13 cellular contexts compared by ENCODE assay signal in genomic region chr2:189933041-189933440, GRCh38.
DNase-seq lines count a peak whose midpoint lies in the region; ATAC-seq and TF ChIP-seq lines count a peak whose summit lies in the region.
"Had no signal": no experiment of that assay in that cellular context is flagged by ENCODE, and none has a peak within 500 bp of the region (broad histone marks: within the 10 kb centered on the region; RNA-seq: fewer than 3 reads in every experiment).

No MANE protein-coding gene starts in this region.

- H3K36me3 ChIP-seq in mammary epithelial cell (ENCODE audit: insufficient read depth, low read length) (no peaks in the 10 kb centered on the region), skeletal muscle satellite cell (ENCODE audit: insufficient read depth, low read length) (no peaks in the 10 kb centered on the region)

- no peak overlapping the region for H3K4me3 Mint-ChIP-seq in MCF 10A (ENCODE audit: unreplicated experiment)
- H3K4me3 Mint-ChIP-seq: activated CD4-positive, alpha-beta T cell treated with anti-CD3 and anti-CD28 coated beads, Interleukin-2, amount 10 ng/mL, durations not matched to agents 7 days and 5 days; activated naive CD8-positive, alpha-beta T cell treated with anti-CD3 and anti-CD28 coated beads, Interleukin-2, amount 10 ng/mL, durations not matched to agents 7 days and 5 days; stimulated activated naive B cell treated with anti-CD40 and anti-IgM and Interleukin-4, amounts not matched to agents 10 μg/mL and 1 μg/mL and 100 μg/mL, for 72 hours had no signal

- no peaks in the 10 kb centered on the region for H3K4me1 ChIP-seq in mammary epithelial cell (ENCODE audit: insufficient read depth, low read length)
- peaks cover 30% of the 10 kb centered on the region for H3K4me1 ChIP-seq in skeletal muscle satellite cell (ENCODE audit: control insufficient read depth, insufficient read depth, low read length)

- CTCF ChIA-PET in MCF 10A (lab: Yijun Ruan, JAX): no interaction called here
- CTCF ChIA-PET in mammary epithelial cell (lab: Charles Lee; ENCODE audit: low non-redundant PET): no interaction called here

- BruUV-seq in MCF 10A (replicated peaks; lab: Mats Ljungman, UMichigan): no TSS peak
- BruUV-seq in mammary epithelial cell (replicated peaks; lab: Mats Ljungman, UMichigan): no TSS peak

- ATAC-seq in HG02571 (IDR thresholded peaks at IDR 0.05; ENCODE audit: unreplicated experiment): peak; percentile 98
- peak; percentile 95 for ATAC-seq in HG03439 (IDR thresholded peaks at IDR 0.05; ENCODE audit: unreplicated experiment)
- ATAC-seq: stimulated activated naive B cell treated with anti-CD40 and anti-IgM and Interleukin-4, amounts not matched to agents 10 μg/mL and 1 μg/mL and 100 μg/mL, for 72 hours had no signal

- intact Hi-C loops in MCF 10A (cut with micrococcal nuclease): loop anchor here (10.0 kb wide), 1 partner anchor 138 kb away; no protein-coding TSS in a partner anchor
- intact Hi-C loops in mammary epithelial cell (cut with micrococcal nuclease): no loop called here
- intact Hi-C loops in posterior cingulate gyrus (cut with DNase I): no loop called here

- peak overlapping the region; percentile 80 for H3K27ac Mint-ChIP-seq in MCF 10A (ENCODE audit: low read depth, unreplicated experiment)
- H3K27ac Mint-ChIP-seq: activated CD4-positive, alpha-beta T cell treated with anti-CD3 and anti-CD28 coated beads, Interleukin-2, amount 10 ng/mL, durations not matched to agents 7 days and 5 days; activated naive CD8-positive, alpha-beta T cell treated with anti-CD3 and anti-CD28 coated beads, Interleukin-2, amount 10 ng/mL, durations not matched to agents 7 days and 5 days; stimulated activated naive B cell treated with anti-CD40 and anti-IgM and Interleukin-4, amounts not matched to agents 10 μg/mL and 1 μg/mL and 100 μg/mL, for 72 hours had no signal

- dilution Hi-C loops in mammary epithelial cell (cut with HindIII; ENCODE audit: low sequenced_read_pairs): no loop called here

- no peak for TF ChIP-seq CTCF in MCF 10A (IDR thresholded peaks at IDR 0.05; ENCODE audit: unreplicated experiment)
- TF ChIP-seq CTCF in mammary epithelial cell (conservative IDR thresholded peaks at IDR 0.05 in 1 of 2, IDR thresholded peaks at IDR 0.05 in 1 of 2; ENCODE audit: extremely low read depth in 1 of 2, insufficient read depth in 1 of 2, low read depth in 1 of 2, low read length in 2 of 2): no peak

- peaks cover 11% of the 10 kb centered on the region for H3K4me1 Mint-ChIP-seq in MCF 10A (ENCODE audit: insufficient read depth, unreplicated experiment)
- H3K4me1 Mint-ChIP-seq: activated CD4-positive, alpha-beta T cell treated with anti-CD3 and anti-CD28 coated beads, Interleukin-2, amount 10 ng/mL, durations not matched to agents 7 days and 5 days; activated naive CD8-positive, alpha-beta T cell treated with anti-CD3 and anti-CD28 coated beads, Interleukin-2, amount 10 ng/mL, durations not matched to agents 7 days and 5 days; stimulated activated naive B cell treated with anti-CD40 and anti-IgM and Interleukin-4, amounts not matched to agents 10 μg/mL and 1 μg/mL and 100 μg/mL, for 72 hours had no signal

- 30% methylated on average over 1 of the region's 1 CpG for WGBS in mammary epithelial cell (ENCODE audit: low coverage, missing lambda C conversion rate)

- H3K9me3 Mint-ChIP-seq in MCF 10A (ENCODE audit: unreplicated experiment): no peaks in the 10 kb centered on the region
- H3K9me3 Mint-ChIP-seq: activated CD4-positive, alpha-beta T cell treated with anti-CD3 and anti-CD28 coated beads, Interleukin-2, amount 10 ng/mL, durations not matched to agents 7 days and 5 days; activated naive CD8-positive, alpha-beta T cell treated with anti-CD3 and anti-CD28 coated beads, Interleukin-2, amount 10 ng/mL, durations not matched to agents 7 days and 5 days had no signal

- no peak overlapping the region for H3K27ac ChIP-seq in mammary epithelial cell (ENCODE audit: insufficient read depth, low read depth, low read length)

- H3K79me2 ChIP-seq in mammary epithelial cell (ENCODE audit: insufficient read depth, low read length): no peaks in the 10 kb centered on the region

- DNase-seq in MCF 10A (ENCODE audit: unreplicated experiment) (no peak), mammary epithelial cell (no peak), HuH-7.5 (ENCODE audit: low spot score) (no peak), posterior cingulate gyrus (no peak)
- DNase-seq in activated effector memory CD4-positive, alpha-beta T cell treated with Interleukin-2 at 50 U/mL for 16 hours: no peak
- DNase-seq: activated CD4-positive, alpha-beta T cell treated with anti-CD3 and anti-CD28 coated beads, Interleukin-2, amount 10 ng/mL, durations not matched to agents 7 days and 5 days; activated naive CD8-positive, alpha-beta T cell treated with anti-CD3 and anti-CD28 coated beads, Interleukin-2, amount 10 ng/mL, durations not matched to agents 7 days and 5 days; NCI-H146; stimulated activated CD4-positive, alpha-beta T cell treated with anti-CD3 and anti-CD28 coated beads, Interleukin-12 subunit alpha, Interleukin-12 subunit beta, amount 100 ng/mL, for 4 hours; stimulated activated naive B cell treated with anti-CD40 and anti-IgM and Interleukin-4, amounts not matched to agents 10 μg/mL and 1 μg/mL and 100 μg/mL, for 72 hours had no signal

- no peak overlapping the region for H3K4me2 ChIP-seq in mammary epithelial cell (ENCODE audit: insufficient read depth, low read depth, low read length)
- H3K4me2 ChIP-seq in skeletal muscle satellite cell (ENCODE audit: low read length): no peak overlapping the region

- H3K27me3 ChIP-seq in mammary epithelial cell (ENCODE audit: insufficient read depth, low read length) (no peaks in the 10 kb centered on the region), skeletal muscle satellite cell (ENCODE audit: control insufficient read depth, insufficient read depth, low read length) (no peaks in the 10 kb centered on the region)

- H3K4me3 ChIP-seq in mammary epithelial cell (replicated peaks in 1 of 3; ENCODE audit: insufficient read depth in 1 of 3, low read depth in 2 of 3, low read length in 3 of 3) (no peak overlapping the region), skeletal muscle satellite cell (ENCODE audit: low read length) (no peak overlapping the region)

- in situ Hi-C loops in mammary epithelial cell (cut with MboI; ENCODE audit: low sequenced_read_pairs in 2 of 2): no loop called here

- H3K36me3 Mint-ChIP-seq in MCF 10A (ENCODE audit: insufficient read depth, unreplicated experiment): peaks cover 5% of the 10 kb centered on the region
- H3K36me3 Mint-ChIP-seq: activated naive CD8-positive, alpha-beta T cell treated with anti-CD3 and anti-CD28 coated beads, Interleukin-2, amount 10 ng/mL, durations not matched to agents 7 days and 5 days; stimulated activated naive B cell treated with anti-CD40 and anti-IgM and Interleukin-4, amounts not matched to agents 10 μg/mL and 1 μg/mL and 100 μg/mL, for 72 hours had no signal

- no peaks in the 10 kb centered on the region for H3K27me3 Mint-ChIP-seq in MCF 10A (ENCODE audit: insufficient read depth, unreplicated experiment)
- H3K27me3 Mint-ChIP-seq: stimulated activated naive B cell treated with anti-CD40 and anti-IgM and Interleukin-4, amounts not matched to agents 10 μg/mL and 1 μg/mL and 100 μg/mL, for 72 hours had no signal

- no peaks in the 10 kb centered on the region for H4K20me1 ChIP-seq in mammary epithelial cell (ENCODE audit: insufficient read depth, low read length)

- H3K9me3 ChIP-seq in mammary epithelial cell (replicated peaks; ENCODE audit: insufficient read depth, low read length) (no peaks in the 10 kb centered on the region), skeletal muscle satellite cell (replicated peaks; ENCODE audit: low read length) (no peaks in the 10 kb centered on the region)

- no peak overlapping the region for H3K9ac ChIP-seq in mammary epithelial cell (ENCODE audit: insufficient read depth, low read length)
- H3K9ac ChIP-seq in skeletal muscle satellite cell (ENCODE audit: low read depth, low read length): peak overlapping the region; percentile 73

- POLR2A ChIA-PET in MCF 10A (lab: Yijun Ruan, JAX): interaction anchor here (0.5 kb wide), 1 partner anchor 59 kb away, joined by 4 read pairs; no protein-coding TSS in a partner anchor

- H2AFZ ChIP-seq in mammary epithelial cell (ENCODE audit: low read depth, low read length): no peak overlapping the region
